8 cellular contexts compared by ENCODE assay signal in the genomic region with DNA sequence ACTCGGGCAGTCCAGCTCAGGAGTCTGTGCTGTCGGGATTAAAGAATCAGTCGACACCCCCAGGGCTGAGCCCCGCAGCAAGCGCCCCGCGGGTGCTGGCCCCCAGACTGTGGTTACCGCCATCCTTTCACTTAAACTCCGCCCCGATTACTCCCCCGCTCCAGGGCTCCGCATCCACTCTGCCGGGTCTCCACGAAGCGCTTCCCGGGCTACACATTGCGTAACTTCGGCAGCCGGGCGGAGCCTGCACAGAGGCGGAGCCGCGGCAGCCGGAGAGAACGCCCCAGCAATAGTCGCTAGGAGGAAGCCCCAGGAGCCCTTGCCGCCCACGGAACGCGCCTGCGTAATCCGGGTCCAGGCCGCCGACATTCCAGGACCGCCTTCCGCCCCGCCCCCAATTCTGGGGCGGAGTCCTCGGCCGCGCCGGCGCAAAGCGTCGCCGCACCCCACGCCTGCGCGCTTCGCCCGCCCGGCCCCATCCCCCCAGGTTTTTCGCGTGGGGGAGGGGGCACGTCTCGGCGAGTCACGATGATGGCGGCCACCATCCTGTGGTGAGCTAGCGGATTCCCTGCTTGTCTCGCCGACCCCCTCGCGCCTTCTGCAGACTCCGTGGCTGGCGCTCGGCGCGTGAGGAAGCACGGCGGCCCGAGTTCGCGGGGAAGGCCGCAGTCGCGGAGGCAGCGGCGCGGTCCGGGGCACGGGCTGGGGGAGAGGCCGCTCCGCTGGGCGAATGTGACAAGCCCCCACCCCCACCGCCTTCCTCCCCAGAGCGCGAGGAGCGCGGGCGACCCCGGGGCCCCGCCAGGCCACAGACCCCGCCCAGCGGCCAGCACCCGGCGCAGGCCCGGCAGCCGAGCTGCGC. TPM values are rescaled to one million over a fixed set of nuclear protein-coding genes. Genes with fewer than 3 reads are reported as not detected.
DNase-seq lines count a peak whose midpoint lies in the region; ATAC-seq and TF ChIP-seq lines count a peak whose summit lies in the region.

A gene (plus strand): TSS at position 521 of the 862 bp plus-strand sequence. CDS start 351 bp downstream, outside the sequence.

- peaks cover 4% of the 10 kb centered on the region for H3K36me3 Mint-ChIP-seq in endothelial cell (ENCODE audit: low read depth, unreplicated experiment)

- H3K36me3 ChIP-seq in OCI-LY3 (replicated peaks; ENCODE audit: low read depth, low read length) = peaks cover 12% of the 10 kb centered on the region

- H3K9me3 Mint-ChIP-seq in endothelial cell (ENCODE audit: unreplicated experiment) = no peaks in the 10 kb centered on the region

- H3K27me3 ChIP-seq in OCI-LY3 (ENCODE audit: low read depth, low read length) = no peaks in the 10 kb centered on the region

- no peaks in the 10 kb centered on the region for H3K9me3 ChIP-seq in OCI-LY3 (ENCODE audit: insufficient read depth, low read length)

- ATAC-seq in GM21515 (IDR thresholded peaks at IDR 0.05; ENCODE audit: unreplicated experiment) = peak; percentile 90

- H3K4me3 ChIP-seq in OCI-LY3 (ENCODE audit: low read length) = peak within 1 kb of the TSS; percentile 98

- peak; percentile 99 for DNase-seq in D341Med (ENCODE audit: low spot score)
- peak; percentile 92 for DNase-seq in HuH-7 (ENCODE audit: low spot score)
- DNase-seq in activated CD8-positive, alpha-beta memory T cell treated with anti-CD3 and anti-CD28 coated beads, Interleukin-2, amount 50 U/mL, for 48 hours = peak; percentile 99
- peak; percentile 99 for DNase-seq in endothelial cell (ENCODE audit: low spot score)
- DNase-seq in midbrain (lab: John Stamatoyannopoulos, UW) = peak; percentile 97
- DNase-seq in stimulated activated CD8-positive, alpha-beta memory T cell treated with anti-CD3 and anti-CD28 coated beads, Interleukin-2, amount 100 ng/mL, for 1 hour (ENCODE audit: low read depth in 2 of 2) = peak; percentile 95 to 97

- peak within 1 kb of the TSS; percentile 100 for H3K4me3 Mint-ChIP-seq in endothelial cell (ENCODE audit: unreplicated experiment)

- H3K27me3 Mint-ChIP-seq in endothelial cell (ENCODE audit: unreplicated experiment) = peaks cover 17% of the 10 kb centered on the region

- H2AFZ ChIP-seq in OCI-LY3 (ENCODE audit: low read depth, low read length) = peak within 1 kb of the TSS; percentile 66

- H3K79me2 ChIP-seq in OCI-LY3 (ENCODE audit: low read length) = peaks cover 50% of the 10 kb centered on the region

- H3K4me2 ChIP-seq in OCI-LY3 (ENCODE audit: low read length) = peak within 1 kb of the TSS; percentile 90

- peaks cover 28% of the 10 kb centered on the region for H3K4me1 Mint-ChIP-seq in endothelial cell (ENCODE audit: unreplicated experiment)

- peaks cover 36% of the 10 kb centered on the region for H3K4me1 ChIP-seq in OCI-LY3 (ENCODE audit: low read length)

- TF ChIP-seq CTCF in OCI-LY3 (IDR thresholded peaks at IDR 0.05; ENCODE audit: low read depth, low read length) (no peak), endothelial cell (IDR thresholded peaks at IDR 0.05; ENCODE audit: unreplicated experiment) (no peak)

- H3K27ac ChIP-seq in OCI-LY3 (ENCODE audit: low read length) = peak within 1 kb of the TSS; percentile 83

- peaks cover 40% of the 10 kb centered on the region for H4K20me1 ChIP-seq in OCI-LY3 (ENCODE audit: insufficient read depth, low read length)

- peak within 1 kb of the TSS; percentile 98 for H3K9ac ChIP-seq in OCI-LY3 (ENCODE audit: low read length)

- peak within 1 kb of the TSS; percentile 97 for H3K27ac Mint-ChIP-seq in endothelial cell (ENCODE audit: unreplicated experiment)

RNA-seq across cellular contexts. Expression of the gene that starts here (rescaled TPM):
- 116 TPM for total RNA-seq in endothelial cell (ENCODE audit: unreplicated experiment)

Comparison
In these comparisons a context has a peak if more than half of its experiments do, and no peak if none do; other contexts are left out.
1. Peak in every context shown above with its lines: DNase-seq, ATAC-seq, H3K4me3 ChIP-seq and H3K27ac ChIP-seq.